ENCODE assay signal across 8 cellular contexts in the genomic region with DNA sequence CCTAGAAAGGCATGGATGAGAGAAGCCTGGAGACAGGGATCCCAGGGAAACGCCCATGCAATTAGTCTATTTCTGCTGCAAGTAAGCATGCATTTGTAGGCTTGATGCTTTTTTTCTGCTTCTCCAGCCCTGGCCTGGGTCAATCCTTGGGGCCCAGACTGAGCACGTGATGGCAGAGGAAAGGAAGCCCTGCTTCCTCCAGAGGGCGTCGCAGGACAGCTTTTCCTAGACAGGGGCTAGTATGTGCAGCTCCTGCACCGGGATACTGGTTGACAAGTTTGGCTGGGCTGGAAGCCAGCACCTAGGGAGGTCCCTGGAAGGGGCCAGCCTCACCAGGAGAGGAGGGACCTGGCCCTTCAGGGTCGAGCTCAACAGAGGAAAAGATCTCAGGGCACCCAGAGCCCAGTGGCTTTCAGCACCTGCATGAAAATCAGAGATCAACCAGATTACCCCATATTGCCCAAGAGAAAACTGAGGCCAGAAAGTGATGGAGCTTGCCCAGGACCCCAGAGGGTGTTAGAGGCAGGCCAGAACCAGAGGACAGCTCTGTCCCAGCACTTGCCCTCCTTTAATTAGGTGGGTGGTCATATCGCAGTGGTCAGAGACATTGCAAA.
DNase-seq lines count a peak whose midpoint lies in the region; ATAC-seq, FAIRE-seq and TF ChIP-seq lines count a peak whose summit lies in the region.

No MANE protein-coding gene starts in this region.

- in situ Hi-C loops in GM13976 (cut with MboI; ENCODE audit: low sequenced_read_pairs, unreplicated experiment) (no loop called here), GM12878 (cut with MboI) (loop anchor here (10.0 kb wide), 1 partner anchor 1143 kb away; no protein-coding TSS in a partner anchor)

- peak; percentile 49 for DNase-seq in GM13976 (ENCODE audit: low spot score)
- peak; percentile 79 for DNase-seq in HT-29 (ENCODE audit: low spot score)
- peak; percentile 74 for DNase-seq in NOMO-1 treated with DMSO at 0.1 percent for 48 hours (lab: John Stamatoyannopoulos, UW; ENCODE audit: unreplicated experiment)
- DNase-seq in GM12878 (ENCODE audit: low read depth, low spot score) = no peak
- peak; percentile 81 for DNase-seq in iPS-NIHi11 (ENCODE audit: low spot score)
- DNase-seq in stimulated activated CD4-positive, alpha-beta T cell treated with anti-CD3 and anti-CD28 coated beads, Interleukin-12 subunit alpha, Interleukin-12 subunit beta, amount 100 ng/mL, for 48 hours (ENCODE audit: low read depth in 2 of 3, low spot score in 1 of 3) = peak in 2 of 3 donors; percentile 12 to 14
- no peak for DNase-seq in middle frontal gyrus (ENCODE audit: extremely low spot score, low spot score)

- WGBS in GM12878 (ENCODE audit: insufficient coverage, insufficient replicate concordance, low lambda C conversion rate, missing lambda C conversion rate) = 15% methylated on average over 7 of the region's 7 CpGs

- peak; percentile 82 for TF ChIP-seq CTCF in 22Rv1 (IDR thresholded peaks at IDR 0.05)
- TF ChIP-seq CTCF in GM13976 (IDR thresholded peaks at IDR 0.05; ENCODE audit: borderline replicate concordance, control extremely low read depth, extremely low read depth, insufficient read depth, missing control alignments) = peak; percentile 24
- TF ChIP-seq CTCF in GM12878 (IDR thresholded peaks at IDR 0.05 in 2 of 3, conservative IDR thresholded peaks at IDR 0.05 in 1 of 3; ENCODE audit: control insufficient read depth in 2 of 3, extremely low read depth in 1 of 3, insufficient read depth in 1 of 3, low read depth in 3 of 3, low read length in 3 of 3) = peak; percentile 56 to 62 (median 59); a peak in 5 of 6 replicates

- no peaks in the 10 kb centered on the region for H3K36me3 ChIP-seq in GM12878 (ENCODE audit: control insufficient read depth in 2 of 2, insufficient read depth in 2 of 2, low read length in 1 of 2)

- H3K4me2 ChIP-seq in GM12878 (ENCODE audit: control insufficient read depth, insufficient read depth) = no peak overlapping the region

- H3K79me2 ChIP-seq in GM12878 (ENCODE audit: control insufficient read depth, insufficient read depth, low read length) = no peaks in the 10 kb centered on the region

- no peak for FAIRE-seq in GM12878 (lab: Jason Lieb, UNC)

- no TSS peak for BruUV-seq in GM12878 (replicated peaks; lab: Mats Ljungman, UMichigan)

- no peaks in the 10 kb centered on the region for H3K9me3 ChIP-seq in GM12878 (replicated peaks; ENCODE audit: control insufficient read depth, insufficient read depth, low read length)

- intact Hi-C loops in GM12878 (cut with micrococcal nuclease; ENCODE audit: unreplicated experiment) = loop anchor here (2.0 to 5.0 kb wide), 2 partner anchors 1143 to 1340 kb away; no protein-coding TSS in a partner anchor

- H3K27me3 ChIP-seq in GM12878 (replicated peaks in 1 of 2; ENCODE audit: control insufficient read depth in 2 of 2, insufficient read depth in 2 of 2, low read length in 1 of 2) = no peaks in the 10 kb centered on the region; a peak in 1 of 4 replicates

- ATAC-seq in GM12878 = peak; percentile 89

- RAD21 ChIA-PET in GM12878 (lab: Charles Lee; ENCODE audit: unreplicated experiment) = interaction anchor here (0.6 to 2.5 kb wide), 2 partner anchors 266 to 1143 kb away, joined by 3 to 9 read pairs; no protein-coding TSS in a partner anchor

- TF ChIP-seq RAD21 in GM12878 (IDR thresholded peaks at IDR 0.05; ENCODE audit: insufficient read depth, low read depth, low read length) = peak; percentile 69

- H3K4me3 ChIP-seq in GM12878 = no peak overlapping the region

- H3K9ac ChIP-seq in GM12878 (ENCODE audit: control insufficient read depth, insufficient read depth, low read length) = no peak overlapping the region

- H3K27ac ChIP-seq in 22Rv1 (peak overlapping the region; percentile 59), GM12878 (ENCODE audit: control insufficient read depth, insufficient read depth) (no peak overlapping the region)

- TF ChIP-seq POLR2A in GM12878 (IDR thresholded peaks at IDR 0.05; ENCODE audit: low read depth, low read length) = no peak

- no peak for TF ChIP-seq EP300 in GM12878 (IDR thresholded peaks at IDR 0.05; ENCODE audit: borderline replicate concordance in 1 of 2, control insufficient read depth in 1 of 2, low read depth in 2 of 2, low read length in 2 of 2)

- no peaks in the 10 kb centered on the region for H3K4me1 ChIP-seq in GM12878 (ENCODE audit: control insufficient read depth, insufficient read depth, low read length)

- CTCF ChIA-PET in GM12878 (lab: Yijun Ruan, JAX) = interaction anchor here (0.6 to 5.4 kb wide), 14 partner anchors 17 to 1531 kb away, joined by 3 to 48 read pairs (median 4); no protein-coding TSS in a partner anchor

- POLR2A ChIA-PET in GM12878 (lab: Charles Lee) = no interaction called here

- H4K20me1 ChIP-seq in GM12878 (ENCODE audit: control insufficient read depth, insufficient read depth) = no peaks in the 10 kb centered on the region

- SMC1A ChIA-PET in GM12878 (lab: Charles Lee; ENCODE audit: uncharacterized antibody, unreplicated experiment) = interaction anchor here (1.1 to 1.6 kb wide), 2 partner anchors 19 to 1145 kb away, joined by 3 to 4 read pairs; no protein-coding TSS in a partner anchor

- no peak overlapping the region for H2AFZ ChIP-seq in GM12878 (ENCODE audit: control insufficient read depth, low read depth, low read length)

TF ChIP-seq in GM12878, 131 proteins besides CTCF, POLR2A, EP300 and RAD21 (continues in another document):
- TF ChIP-seq SPI1 (IDR thresholded peaks at IDR 0.05; ENCODE audit: borderline replicate concordance, insufficient read depth, low read depth, low read length) (no peak), PAX8 (IDR thresholded peaks at IDR 0.05) (no peak), ZSCAN29 (IDR thresholded peaks at IDR 0.05) (no peak), KDM1A (IDR thresholded peaks at IDR 0.05; ENCODE audit: borderline replicate concordance) (no peak), YY1 (IDR thresholded peaks at IDR 0.05; ENCODE audit: low read depth, low read length) (no peak), SMC3 (IDR thresholded peaks at IDR 0.05; ENCODE audit: borderline replicate concordance, low read length) (peak; percentile 43), POLR2AphosphoS5 (IDR thresholded peaks at IDR 0.05; ENCODE audit: low read length) (no peak), GATAD2B (conservative IDR thresholded peaks at IDR 0.05; ENCODE audit: low read depth) (no peak), RAD51 (IDR thresholded peaks at IDR 0.05) (peak; percentile 65; the same call in 1 of the 2 replicates), PAX5 (IDR thresholded peaks at IDR 0.05; ENCODE audit: borderline replicate concordance, low read depth, low read length) (no peak), SUZ12 (IDR thresholded peaks at IDR 0.05; ENCODE audit: unreplicated experiment) (no peak), ATF3 (IDR thresholded peaks at IDR 0.05; ENCODE audit: borderline replicate concordance, extremely low read depth, low read depth, low read length) (peak; percentile 54; the same call in 1 of the 2 replicates), PML (IDR thresholded peaks at IDR 0.05; ENCODE audit: low read length) (no peak), CBX5 (IDR thresholded peaks at IDR 0.05; ENCODE audit: low read depth) (no peak), BACH1 (IDR thresholded peaks at IDR 0.05; ENCODE audit: borderline replicate concordance) (no peak), FOXM1 (IDR thresholded peaks at IDR 0.05; ENCODE audit: low read depth, low read length) (no peak), CBFB (IDR thresholded peaks at IDR 0.05; ENCODE audit: low read depth) (no peak)
- TF ChIP-seq, protein P1, sequence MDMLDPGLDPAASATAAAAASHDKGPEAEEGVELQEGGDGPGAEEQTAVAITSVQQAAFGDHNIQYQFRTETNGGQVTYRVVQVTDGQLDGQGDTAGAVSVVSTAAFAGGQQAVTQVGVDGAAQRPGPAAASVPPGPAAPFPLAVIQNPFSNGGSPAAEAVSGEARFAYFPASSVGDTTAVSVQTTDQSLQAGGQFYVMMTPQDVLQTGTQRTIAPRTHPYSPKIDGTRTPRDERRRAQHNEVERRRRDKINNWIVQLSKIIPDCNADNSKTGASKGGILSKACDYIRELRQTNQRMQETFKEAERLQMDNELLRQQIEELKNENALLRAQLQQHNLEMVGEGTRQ (IDR thresholded peaks at IDR 0.05; ENCODE audit: borderline replicate concordance, low read depth, low read length) = peak; percentile 35; the same call in 1 of the 2 replicates
- TF ChIP-seq, protein P2, sequence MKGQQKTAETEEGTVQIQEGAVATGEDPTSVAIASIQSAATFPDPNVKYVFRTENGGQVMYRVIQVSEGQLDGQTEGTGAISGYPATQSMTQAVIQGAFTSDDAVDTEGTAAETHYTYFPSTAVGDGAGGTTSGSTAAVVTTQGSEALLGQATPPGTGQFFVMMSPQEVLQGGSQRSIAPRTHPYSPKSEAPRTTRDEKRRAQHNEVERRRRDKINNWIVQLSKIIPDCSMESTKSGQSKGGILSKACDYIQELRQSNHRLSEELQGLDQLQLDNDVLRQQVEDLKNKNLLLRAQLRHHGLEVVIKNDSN (IDR thresholded peaks at IDR 0.05; ENCODE audit: borderline replicate concordance, extremely low read length, insufficient read depth, low read depth, low read length) = peak; percentile 72
- TF ChIP-seq, protein P3, sequence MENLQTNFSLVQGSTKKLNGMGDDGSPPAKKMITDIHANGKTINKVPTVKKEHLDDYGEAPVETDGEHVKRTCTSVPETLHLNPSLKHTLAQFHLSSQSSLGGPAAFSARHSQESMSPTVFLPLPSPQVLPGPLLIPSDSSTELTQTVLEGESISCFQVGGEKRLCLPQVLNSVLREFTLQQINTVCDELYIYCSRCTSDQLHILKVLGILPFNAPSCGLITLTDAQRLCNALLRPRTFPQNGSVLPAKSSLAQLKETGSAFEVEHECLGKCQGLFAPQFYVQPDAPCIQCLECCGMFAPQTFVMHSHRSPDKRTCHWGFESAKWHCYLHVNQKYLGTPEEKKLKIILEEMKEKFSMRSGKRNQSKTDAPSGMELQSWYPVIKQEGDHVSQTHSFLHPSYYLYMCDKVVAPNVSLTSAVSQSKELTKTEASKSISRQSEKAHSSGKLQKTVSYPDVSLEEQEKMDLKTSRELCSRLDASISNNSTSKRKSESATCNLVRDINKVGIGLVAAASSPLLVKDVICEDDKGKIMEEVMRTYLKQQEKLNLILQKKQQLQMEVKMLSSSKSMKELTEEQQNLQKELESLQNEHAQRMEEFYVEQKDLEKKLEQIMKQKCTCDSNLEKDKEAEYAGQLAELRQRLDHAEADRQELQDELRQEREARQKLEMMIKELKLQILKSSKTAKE (IDR thresholded peaks at IDR 0.05; ENCODE audit: low read depth, poor library complexity, severe bottlenecking) = no peak

Comparison
In these comparisons a context has a peak if more than half of its experiments do, and no peak if none do; other contexts are left out.
1. CTCF ChIP-seq: peak in every context shown above with its lines; median percentile 82 in 22Rv1; 59 in GM12878; 24 in GM13976.
2. DNase-seq: peak in GM13976 (single experiment), HT-29 (single experiment), NOMO-1 treated with DMSO at 0.1 percent for 48 hours (single experiment), iPS-NIHi11 (single experiment) and stimulated activated CD4-positive, alpha-beta T cell treated with anti-CD3 and anti-CD28 coated beads, Interleukin-12 subunit alpha, Interleukin-12 subunit beta, amount 100 ng/mL, for 48 hours (2 of 3); none in GM12878 (single experiment) and middle frontal gyrus (single experiment).